Comparison of ENCODE assay signal across 12 cellular contexts in genomic region chr9:109859447-109859846, GRCh38.
A peak's percentile ranks its signal among the peaks of the same experiment; 100 is the strongest.
DNase-seq lines count a peak whose midpoint lies in the region; TF ChIP-seq lines count a peak whose summit lies in the region.
"Had no signal": no experiment of that assay in that cellular context is flagged by ENCODE, and none has a peak within 500 bp of the region (broad histone marks: within the 10 kb centered on the region; RNA-seq: fewer than 3 reads in every experiment).

No MANE protein-coding gene starts in this region.

- H3K4me3 ChIP-seq in A673 (ENCODE audit: low read depth, low read length, poor library complexity, severe bottlenecking) = no peak overlapping the region
- H3K4me3 ChIP-seq in GM23248 = no peak overlapping the region
- H3K4me3 ChIP-seq in fibroblast of the aortic adventitia (ENCODE audit: low read depth, low read length) = no peak overlapping the region
- no peak overlapping the region for H3K4me3 ChIP-seq in esophagus muscularis mucosa

- no peak overlapping the region for H3K27ac ChIP-seq in A673 (ENCODE audit: low read depth, low read length, poor library complexity, severe bottlenecking)
- H3K27ac ChIP-seq in GM23248 = no peak overlapping the region
- no peak overlapping the region for H3K27ac ChIP-seq in RWPE1
- H3K27ac ChIP-seq in esophagus muscularis mucosa (replicated peaks in 1 of 4) = no peak overlapping the region

- no peak overlapping the region for H2AFZ ChIP-seq in GM23248

- no peak for DNase-seq in A673 (ENCODE audit: low spot score)
- DNase-seq in GM23248 = peak; percentile 36
- DNase-seq in RWPE1 (ENCODE audit: low spot score) = no peak
- DNase-seq in fibroblast of the aortic adventitia (ENCODE audit: low read depth) = no peak
- no peak for DNase-seq in esophagus muscularis mucosa (ENCODE audit: extremely low spot score)
- DNase-seq in NK-92 (lab: John Stamatoyannopoulos, UW; ENCODE audit: unreplicated experiment) = no peak
- DNase-seq in NCI-H2029 treated with DMSO at 0.1 percent for 48 hours (lab: John Stamatoyannopoulos, UW) = no peak
- no peak for DNase-seq in HEK293T (ENCODE audit: extremely low spot score)
- DNase-seq: activated CD8-positive, alpha-beta memory T cell treated with anti-CD3 and anti-CD28 coated beads, Interleukin-2, amount 10 ng/mL, durations not matched to agents 7 days and 5 days; CD4-positive, alpha-beta memory T cell; naive B cell; small intestine had no signal

- H3K9ac ChIP-seq in GM23248 = no peak overlapping the region

- peaks cover 86% of the 10 kb centered on the region for H3K79me2 ChIP-seq in GM23248 (ENCODE audit: insufficient read depth)

- CTCF ChIA-PET in A673 (lab: Charles Lee) (no interaction called here), RWPE1 (lab: Yijun Ruan, JAX) (interaction anchor here (0.5 to 1.2 kb wide), 6 partner anchors 9 to 750 kb away, joined by 3 read pairs; no protein-coding TSS in a partner anchor), HEK293T (lab: Yijun Ruan, JAX) (no interaction called here)

- BruUV-seq in A673 (replicated peaks; lab: Mats Ljungman, UMichigan) = no TSS peak

- no peak for TF ChIP-seq POLR2A in esophagus muscularis mucosa (IDR thresholded peaks at IDR 0.05; ENCODE audit: low read depth)

- peaks cover 12% of the 10 kb centered on the region for H3F3A ChIP-seq in GM23248 (ENCODE audit: insufficient read depth)

- H3K36me3 ChIP-seq in A673 (ENCODE audit: insufficient read depth, low read length, poor library complexity, severe bottlenecking) (no peaks in the 10 kb centered on the region), GM23248 (ENCODE audit: low read depth) (no peaks in the 10 kb centered on the region), esophagus muscularis mucosa (no peaks in the 10 kb centered on the region)

- TF ChIP-seq EP300 in esophagus muscularis mucosa (IDR thresholded peaks at IDR 0.05) = no peak

- in situ Hi-C loops in GM23248 (cut with MboI) = no loop called here

- 97 to 98% methylated on average over 2 of the region's 2 CpGs for WGBS in GM23248 (ENCODE audit: low coverage in 1 of 2, low lambda C conversion rate in 2 of 2, missing lambda C conversion rate in 2 of 2), 2 experiments
- WGBS in esophagus muscularis mucosa = 65% methylated on average over 2 of the region's 2 CpGs

- TF ChIP-seq CTCF in A673 (conservative IDR thresholded peaks at IDR 0.05; ENCODE audit: low read depth, low read length) (peak; percentile 35; the same call in 1 of the 2 replicates), RWPE1 (conservative IDR thresholded peaks at IDR 0.05; ENCODE audit: low read depth) (peak; percentile 23; the same call in 1 of the 2 replicates), fibroblast of the aortic adventitia (IDR thresholded peaks at IDR 0.05; ENCODE audit: insufficient read depth, low read length) (peak; percentile 43), esophagus muscularis mucosa (IDR thresholded peaks at IDR 0.05) (peak in 1 of 3 experiments; percentile 10)

- H3K4me2 ChIP-seq in GM23248 (ENCODE audit: unreplicated experiment) = no peak overlapping the region

- no peaks in the 10 kb centered on the region for H3K27me3 ChIP-seq in A673 (replicated peaks; ENCODE audit: insufficient read depth, low read depth, low read length, poor library complexity)
- no peaks in the 10 kb centered on the region for H3K27me3 ChIP-seq in GM23248 (replicated peaks; ENCODE audit: insufficient read depth)
- H3K27me3 ChIP-seq in esophagus muscularis mucosa = peaks cover 0 to 3% (median 0%) of the 10 kb centered on the region in 4 donors

- no peaks in the 10 kb centered on the region for H3K4me1 ChIP-seq in A673 (ENCODE audit: insufficient read depth, low read length, poor library complexity, severe bottlenecking)
- peaks cover 15% of the 10 kb centered on the region for H3K4me1 ChIP-seq in GM23248 (ENCODE audit: insufficient read depth)
- H3K4me1 ChIP-seq in esophagus muscularis mucosa = peaks cover 8 to 29% (median 13%) of the 10 kb centered on the region in 4 donors

- no peaks in the 10 kb centered on the region for H3K9me3 ChIP-seq in A673 (ENCODE audit: low read depth, low read length, poor library complexity, severe bottlenecking)
- no peaks in the 10 kb centered on the region for H3K9me3 ChIP-seq in GM23248 (ENCODE audit: low read depth)
- no peaks in the 10 kb centered on the region for H3K9me3 ChIP-seq in esophagus muscularis mucosa

- peaks cover 10% of the 10 kb centered on the region; the same call in 1 of the 2 replicates for H4K20me1 ChIP-seq in GM23248 (ENCODE audit: insufficient read depth)

- POLR2A ChIA-PET in A673 (lab: Charles Lee; ENCODE audit: low non-redundant PET) (no interaction called here), RWPE1 (lab: Yijun Ruan, JAX; ENCODE audit: low non-redundant PET) (no interaction called here), HEK293T (lab: Yijun Ruan, JAX) (no interaction called here)

- H3K9me2 ChIP-seq in GM23248 (ENCODE audit: insufficient read depth) = no peaks in the 10 kb centered on the region

- intact Hi-C loops in A673 (cut with micrococcal nuclease; ENCODE audit: unreplicated experiment) = no loop called here
- intact Hi-C loops in esophagus muscularis mucosa (cut with DNase I) = no loop called here

TF ChIP-seq in HEK293T, 16 proteins besides CTCF, POLR2A, EP300 and RAD21:
- TF ChIP-seq LEF1 (IDR thresholded peaks at IDR 0.05; ENCODE audit: borderline replicate concordance) (no peak), ELF4 (IDR thresholded peaks at IDR 0.05) (no peak), ZNF384 (IDR thresholded peaks at IDR 0.05) (no peak), TARDBP (IDR thresholded peaks at IDR 0.05) (no peak), SUZ12 (IDR thresholded peaks at IDR 0.05) (no peak), NFRKB (IDR thresholded peaks at IDR 0.05) (no peak), BHLHE40 (IDR thresholded peaks at IDR 0.05; ENCODE audit: borderline replicate concordance) (no peak), FOXA1 (IDR thresholded peaks at IDR 0.05) (no peak), FOXM1 (IDR thresholded peaks at IDR 0.05; ENCODE audit: borderline replicate concordance) (no peak), ARNT (IDR thresholded peaks at IDR 0.05) (no peak), PKNOX1 (IDR thresholded peaks at IDR 0.05) (no peak), CTBP1 (IDR thresholded peaks at IDR 0.05; ENCODE audit: borderline replicate concordance) (no peak), SP1 (IDR thresholded peaks at IDR 0.05) (no peak), L3MBTL2 (conservative IDR thresholded peaks at IDR 0.05) (no peak), HDGF (IDR thresholded peaks at IDR 0.05; ENCODE audit: borderline replicate concordance) (no peak), FOXK2 (IDR thresholded peaks at IDR 0.05) (no peak)
